ENCODE assay signal across 25 cellular contexts in genomic region chr15:70796516-70797310, GRCh38. TPM values are rescaled to one million over a fixed set of nuclear protein-coding genes. Genes with fewer than 3 reads are reported as not detected.
"Had no signal": no experiment of that assay in that cellular context is flagged by ENCODE, and none has a peak within 500 bp of the region (broad histone marks: within the 10 kb centered on the region; RNA-seq: fewer than 3 reads in every experiment).

No MANE protein-coding gene starts in this region.

- H3K36me3 ChIP-seq: esophagus muscularis mucosa, left lung, ovary, prostate gland, upper lobe of right lung had no signal

- H3K27ac Mint-ChIP-seq: activated CD4-positive, alpha-beta memory T cell treated with anti-CD3 and anti-CD28 coated beads, Interleukin-2, amount 10 ng/mL, durations not matched to agents 7 days and 5 days; activated CD4-positive, alpha-beta T cell treated with anti-CD3 and anti-CD28 coated beads, Interleukin-2, amount 10 ng/mL, durations not matched to agents 24 days and 14 days; activated naive CD4-positive, alpha-beta T cell treated with anti-CD3 and anti-CD28 coated beads, Interleukin-2, amount 10 ng/mL, durations not matched to agents 7 days and 5 days; activated naive CD8-positive, alpha-beta T cell treated with anti-CD3 and anti-CD28 coated beads, Interleukin-2, amount 50 U/mL, for 24 hours; activated T-cell treated with anti-CD3 and anti-CD28 coated beads, Interleukin-2, amount 50 U/mL, for 72 hours; mesothelial cell of epicardium; natural killer cell had no signal

- H3K27me3 ChIP-seq: body of pancreas, esophagus muscularis mucosa, foreskin keratinocyte, ovary had no signal

- H3K9me3 ChIP-seq: body of pancreas, esophagus muscularis mucosa, left lung, ovary, prostate gland, upper lobe of right lung had no signal

- H3K4me3 ChIP-seq: body of pancreas, esophagus muscularis mucosa, left lung, ovary, prostate gland, upper lobe of right lung had no signal

- H3K9me3 Mint-ChIP-seq: activated CD4-positive, alpha-beta memory T cell treated with anti-CD3 and anti-CD28 coated beads, Interleukin-2, amount 10 ng/mL, durations not matched to agents 7 days and 5 days; activated CD4-positive, alpha-beta T cell treated with anti-CD3 and anti-CD28 coated beads, Interleukin-2, amount 10 ng/mL, durations not matched to agents 24 days and 14 days; activated naive CD4-positive, alpha-beta T cell treated with anti-CD3 and anti-CD28 coated beads, Interleukin-2, amount 10 ng/mL, durations not matched to agents 7 days and 5 days; activated naive CD8-positive, alpha-beta T cell treated with anti-CD3 and anti-CD28 coated beads, Interleukin-2, amount 50 U/mL, for 24 hours; activated T-cell treated with anti-CD3 and anti-CD28 coated beads, Interleukin-2, amount 50 U/mL, for 72 hours; mesothelial cell of epicardium; natural killer cell had no signal

- DNase-seq: activated CD4-positive, alpha-beta memory T cell treated with anti-CD3 and anti-CD28 coated beads, Interleukin-2, amount 10 ng/mL, durations not matched to agents 7 days and 5 days; activated CD4-positive, alpha-beta T cell treated with anti-CD3 and anti-CD28 coated beads, Interleukin-2, amount 10 ng/mL, durations not matched to agents 24 days and 14 days; activated effector memory CD4-positive, alpha-beta T cell treated with Interleukin-2 at 50 U/mL for 16 hours; activated naive CD4-positive, alpha-beta T cell treated with anti-CD3 and anti-CD28 coated beads, Interleukin-2, amount 10 ng/mL, durations not matched to agents 7 days and 5 days; activated naive CD8-positive, alpha-beta T cell treated with anti-CD3 and anti-CD28 coated beads, Interleukin-2, amount 50 U/mL, for 24 hours; activated T-cell treated with anti-CD3 and anti-CD28 coated beads, Interleukin-2, amount 50 U/mL, for 72 hours; body of pancreas; caudate nucleus; effector memory CD4-positive, alpha-beta T cell; foreskin keratinocyte; hippocampal formation; kidney glomerular epithelial cell; left lung; natural killer cell; stimulated activated CD4-positive, alpha-beta T cell treated with anti-CD3 and anti-CD28 coated beads, Interleukin-4, amount 100 ng/mL, for 24 hours; stimulated activated naive CD8-positive, alpha-beta T cell treated with anti-CD3 and anti-CD28 coated beads, Interleukin-15, Interleukin-2, amounts not matched to agents 100 U/mL and 50 U/mL, for 24 hours; T-helper 2 cell; upper lobe of right lung had no signal

- FAIRE-seq: colon, endothelial cell of umbilical vein had no signal

- H3K4me1 ChIP-seq: prostate gland had no signal

- H3K27ac ChIP-seq: body of pancreas, esophagus muscularis mucosa, foreskin keratinocyte, ovary, prostate gland, upper lobe of right lung had no signal

- ATAC-seq: activated CD4-positive, CD25-positive, alpha-beta regulatory T cell treated with anti-CD3 and anti-CD28 coated beads, Interleukin-2, amount 50 U/mL, for 24 hours; activated naive CD8-positive, alpha-beta T cell treated with anti-CD3 and anti-CD28 coated beads, Interleukin-2, amount 50 U/mL, for 24 hours; activated T-cell treated with anti-CD3 and anti-CD28 coated beads, Interleukin-2, amount 50 U/mL, for 72 hours; body of pancreas; foreskin keratinocyte; left lung; natural killer cell; stimulated activated naive CD8-positive, alpha-beta T cell treated with anti-CD3 and anti-CD28 coated beads, Interleukin-15, Interleukin-2, amounts not matched to agents 100 U/mL and 50 U/mL, for 24 hours; upper lobe of right lung had no signal

- H3K36me3 Mint-ChIP-seq: activated naive CD4-positive, alpha-beta T cell treated with anti-CD3 and anti-CD28 coated beads, Interleukin-2, amount 10 ng/mL, durations not matched to agents 7 days and 5 days; mesothelial cell of epicardium; natural killer cell had no signal

RNA-seq across cellular contexts. Expression of gene LARP6, which starts 57.2 kb away (rescaled TPM):
- total RNA-seq: activated CD4-positive, alpha-beta memory T cell treated with anti-CD3 and anti-CD28 coated beads, Interleukin-2, amount 10 ng/mL, durations not matched to agents 7 days and 5 days; activated CD4-positive, alpha-beta T cell treated with anti-CD3 and anti-CD28 coated beads, Interleukin-2, amount 10 ng/mL, durations not matched to agents 24 days and 14 days; natural killer cell had no signal
